Comparison of ENCODE assay signal across 1 cellular context in the genomic region with DNA sequence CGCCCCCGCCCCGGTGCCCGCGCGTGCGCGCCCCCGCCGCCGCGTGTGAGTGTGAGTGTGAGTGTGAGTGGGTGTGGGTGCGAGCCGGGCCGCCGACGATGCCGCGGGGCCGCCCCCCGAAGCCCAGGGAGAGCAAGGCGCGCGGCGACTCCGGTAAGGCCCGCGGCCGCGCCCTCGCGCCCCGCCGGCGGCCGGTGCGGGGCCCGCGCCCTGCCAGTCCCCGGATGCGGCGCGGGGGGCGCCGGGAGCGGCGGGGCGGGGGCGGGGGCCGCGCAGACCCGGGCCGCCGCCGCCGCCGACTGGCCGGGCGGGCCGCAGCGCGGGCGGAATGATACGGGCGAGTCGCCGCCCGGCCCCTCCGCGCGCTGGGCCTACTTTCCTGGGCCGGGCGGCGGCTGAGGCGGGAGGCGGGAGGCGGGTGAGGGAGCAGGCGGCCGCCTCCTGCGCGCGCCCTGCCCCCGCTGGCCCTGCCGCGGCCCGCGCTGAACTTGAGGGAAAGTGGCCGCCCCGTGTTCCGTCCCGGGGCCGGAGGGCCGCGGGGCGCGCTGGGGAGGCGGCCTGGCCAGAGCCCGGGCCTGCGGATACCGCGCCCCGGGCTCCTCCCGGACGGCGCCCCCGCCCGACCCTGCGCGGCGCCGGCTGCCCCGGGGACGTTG.
TF ChIP-seq lines count a peak whose summit lies in the region.

A gene (plus strand): TSS at position 48 of the 656 bp plus-strand sequence. CDS start 51 bp downstream, at position 99.

TF ChIP-seq in HepG2, 621 proteins besides CTCF, POLR2A, EP300 and RAD21 (continued from another document and continues in another):
- TF ChIP-seq SCMH1 (CRISPR knock-in tag; IDR thresholded peaks at IDR 0.05; ENCODE audit: borderline replicate concordance) (no peak), ZNF761 (CRISPR knock-in tag; conservative IDR thresholded peaks at IDR 0.05) (0 out of 2 replicates have a peak, but pooled peaks have one; percentile 30), ZNF337 (CRISPR knock-in tag; IDR thresholded peaks at IDR 0.05; ENCODE audit: borderline replicate concordance, low read depth) (no peak), SKI (IDR thresholded peaks at IDR 0.05; ENCODE audit: partially characterized antibody) (peak; percentile 59), HCFC1 (IDR thresholded peaks at IDR 0.05; ENCODE audit: low read depth, low read length) (peak; percentile 21; the same call in 1 of the 2 replicates), MTA1 (CRISPR knock-in tag; IDR thresholded peaks at IDR 0.05; ENCODE audit: borderline replicate concordance) (0 out of 2 replicates have a peak, but pooled peaks have one; percentile 4), YEATS4 (CRISPR knock-in tag; IDR thresholded peaks at IDR 0.05; ENCODE audit: borderline replicate concordance) (peak; percentile 40; the same call in 1 of the 2 replicates), PHF8 (CRISPR knock-in tag; IDR thresholded peaks at IDR 0.05) (peak; percentile 53; the same call in 1 of the 2 replicates), MTA3 (CRISPR knock-in tag; IDR thresholded peaks at IDR 0.05) (no peak), MAZ (IDR thresholded peaks at IDR 0.05; ENCODE audit: borderline replicate concordance, low read depth, low read length) (peak; percentile 62; the same call in 1 of the 2 replicates), MAZ (CRISPR knock-in tag; IDR thresholded peaks at IDR 0.05; ENCODE audit: low read depth) (peak; percentile 64), SMC3 (IDR thresholded peaks at IDR 0.05; ENCODE audit: low read length) (no peak), NPAS2 (CRISPR knock-in tag; IDR thresholded peaks at IDR 0.05; ENCODE audit: borderline replicate concordance) (no peak), MTF1 (CRISPR knock-in tag; IDR thresholded peaks at IDR 0.05) (no peak), ZNF563 (CRISPR knock-in tag; IDR thresholded peaks at IDR 0.05) (peak; percentile 42; the same call in 1 of the 2 replicates), ZNF121 (CRISPR knock-in tag; IDR thresholded peaks at IDR 0.05) (no peak), KDM2A (CRISPR knock-in tag; IDR thresholded peaks at IDR 0.05; ENCODE audit: borderline replicate concordance, low read depth) (0 out of 2 replicates have a peak, but pooled peaks have one; percentile 21), ZNF768 (CRISPR knock-in tag; IDR thresholded peaks at IDR 0.05) (peak; percentile 41; the same call in 1 of the 2 replicates), SAP130 (CRISPR knock-in tag; IDR thresholded peaks at IDR 0.05; ENCODE audit: low read depth) (peak; percentile 37), ZFY (CRISPR knock-in tag; IDR thresholded peaks at IDR 0.05) (peak; percentile 78), ZNF556 (CRISPR knock-in tag; IDR thresholded peaks at IDR 0.05; ENCODE audit: borderline replicate concordance) (peak; percentile 39; the same call in 1 of the 2 replicates), SPEN (CRISPR knock-in tag; IDR thresholded peaks at IDR 0.05; ENCODE audit: low read depth) (peak; percentile 38; the same call in 1 of the 2 replicates), FOSL2 (CRISPR knock-in tag; IDR thresholded peaks at IDR 0.05) (no peak), KLF16 (CRISPR knock-in tag; IDR thresholded peaks at IDR 0.05) (0 out of 4 replicates have a peak, but pooled peaks of 1 of the 2 experiments have one; percentile 40), PAF1 (CRISPR knock-in tag; IDR thresholded peaks at IDR 0.05) (no peak), ZNF431 (CRISPR knock-in tag; IDR thresholded peaks at IDR 0.05; ENCODE audit: borderline replicate concordance, low read depth) (no peak), THAP11 (CRISPR knock-in tag; IDR thresholded peaks at IDR 0.05) (0 out of 2 replicates have a peak, but pooled peaks have one; percentile 37), PHB2 (IDR thresholded peaks at IDR 0.05; ENCODE audit: partially characterized antibody) (no peak), NR2C2 (CRISPR knock-in tag; IDR thresholded peaks at IDR 0.05; ENCODE audit: borderline replicate concordance) (peak; percentile 13; the same call in 1 of the 2 replicates), ZNF672 (CRISPR knock-in tag; IDR thresholded peaks at IDR 0.05) (no peak), PAX8 (CRISPR knock-in tag; IDR thresholded peaks at IDR 0.05; ENCODE audit: borderline replicate concordance) (0 out of 2 replicates have a peak, but pooled peaks have one; percentile 62), GABPB1 (CRISPR knock-in tag; IDR thresholded peaks at IDR 0.05) (peak; percentile 36; the same call in 1 of the 2 replicates), ARNT (IDR thresholded peaks at IDR 0.05) (no peak), ELF1 (CRISPR knock-in tag; IDR thresholded peaks at IDR 0.05) (no peak)
- TF ChIP-seq, protein P1, sequence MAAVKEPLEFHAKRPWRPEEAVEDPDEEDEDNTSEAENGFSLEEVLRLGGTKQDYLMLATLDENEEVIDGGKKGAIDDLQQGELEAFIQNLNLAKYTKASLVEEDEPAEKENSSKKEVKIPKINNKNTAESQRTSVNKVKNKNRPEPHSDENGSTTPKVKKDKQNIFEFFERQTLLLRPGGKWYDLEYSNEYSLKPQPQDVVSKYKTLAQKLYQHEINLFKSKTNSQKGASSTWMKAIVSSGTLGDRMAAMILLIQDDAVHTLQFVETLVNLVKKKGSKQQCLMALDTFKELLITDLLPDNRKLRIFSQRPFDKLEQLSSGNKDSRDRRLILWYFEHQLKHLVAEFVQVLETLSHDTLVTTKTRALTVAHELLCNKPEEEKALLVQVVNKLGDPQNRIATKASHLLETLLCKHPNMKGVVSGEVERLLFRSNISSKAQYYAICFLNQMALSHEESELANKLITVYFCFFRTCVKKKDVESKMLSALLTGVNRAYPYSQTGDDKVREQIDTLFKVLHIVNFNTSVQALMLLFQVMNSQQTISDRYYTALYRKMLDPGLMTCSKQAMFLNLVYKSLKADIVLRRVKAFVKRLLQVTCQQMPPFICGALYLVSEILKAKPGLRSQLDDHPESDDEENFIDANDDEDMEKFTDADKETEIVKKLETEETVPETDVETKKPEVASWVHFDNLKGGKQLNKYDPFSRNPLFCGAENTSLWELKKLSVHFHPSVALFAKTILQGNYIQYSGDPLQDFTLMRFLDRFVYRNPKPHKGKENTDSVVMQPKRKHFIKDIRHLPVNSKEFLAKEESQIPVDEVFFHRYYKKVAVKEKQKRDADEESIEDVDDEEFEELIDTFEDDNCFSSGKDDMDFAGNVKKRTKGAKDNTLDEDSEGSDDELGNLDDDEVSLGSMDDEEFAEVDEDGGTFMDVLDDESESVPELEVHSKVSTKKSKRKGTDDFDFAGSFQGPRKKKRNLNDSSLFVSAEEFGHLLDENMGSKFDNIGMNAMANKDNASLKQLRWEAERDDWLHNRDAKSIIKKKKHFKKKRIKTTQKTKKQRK (IDR thresholded peaks at IDR 0.05; ENCODE audit: low read length): no peak
- TF ChIP-seq, protein P2, sequence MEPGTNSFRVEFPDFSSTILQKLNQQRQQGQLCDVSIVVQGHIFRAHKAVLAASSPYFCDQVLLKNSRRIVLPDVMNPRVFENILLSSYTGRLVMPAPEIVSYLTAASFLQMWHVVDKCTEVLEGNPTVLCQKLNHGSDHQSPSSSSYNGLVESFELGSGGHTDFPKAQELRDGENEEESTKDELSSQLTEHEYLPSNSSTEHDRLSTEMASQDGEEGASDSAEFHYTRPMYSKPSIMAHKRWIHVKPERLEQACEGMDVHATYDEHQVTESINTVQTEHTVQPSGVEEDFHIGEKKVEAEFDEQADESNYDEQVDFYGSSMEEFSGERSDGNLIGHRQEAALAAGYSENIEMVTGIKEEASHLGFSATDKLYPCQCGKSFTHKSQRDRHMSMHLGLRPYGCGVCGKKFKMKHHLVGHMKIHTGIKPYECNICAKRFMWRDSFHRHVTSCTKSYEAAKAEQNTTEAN (CRISPR knock-in tag; conservative IDR thresholded peaks at IDR 0.05): peak; percentile 67; the same call in 1 of the 2 replicates
- TF ChIP-seq, protein P3, sequence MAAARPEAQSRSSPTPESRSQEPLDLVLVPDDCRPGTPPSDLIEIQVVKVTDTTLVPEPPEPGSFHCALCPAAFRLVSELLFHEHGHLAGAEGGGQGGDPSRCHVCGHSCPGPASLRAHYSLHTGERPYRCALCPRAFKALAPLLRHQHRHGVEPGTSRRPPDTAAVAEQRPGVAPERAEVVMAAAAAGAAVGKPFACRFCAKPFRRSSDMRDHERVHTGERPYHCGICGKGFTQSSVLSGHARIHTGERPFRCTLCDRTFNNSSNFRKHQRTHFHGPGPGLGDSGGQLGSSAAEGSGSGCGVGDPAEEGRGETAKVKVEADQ (CRISPR knock-in tag; IDR thresholded peaks at IDR 0.05; ENCODE audit: borderline replicate concordance): no peak
- TF ChIP-seq, protein P4, sequence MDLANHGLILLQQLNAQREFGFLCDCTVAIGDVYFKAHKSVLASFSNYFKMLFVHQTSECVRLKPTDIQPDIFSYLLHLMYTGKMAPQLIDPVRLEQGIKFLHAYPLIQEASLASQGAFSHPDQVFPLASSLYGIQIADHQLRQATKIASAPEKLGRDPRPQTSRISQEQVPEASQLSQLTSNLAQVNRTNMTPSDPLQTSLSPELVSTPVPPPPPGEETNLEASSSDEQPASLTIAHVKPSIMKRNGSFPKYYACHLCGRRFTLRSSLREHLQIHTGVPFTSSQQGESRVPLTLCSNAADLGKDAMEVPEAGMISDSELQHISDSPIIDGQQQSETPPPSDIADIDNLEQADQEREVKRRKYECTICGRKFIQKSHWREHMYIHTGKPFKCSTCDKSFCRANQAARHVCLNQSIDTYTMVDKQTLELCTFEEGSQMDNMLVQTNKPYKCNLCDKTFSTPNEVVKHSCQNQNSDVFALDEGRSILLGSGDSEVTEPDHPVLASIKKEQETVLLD (CRISPR knock-in tag; IDR thresholded peaks at IDR 0.05; ENCODE audit: low read depth): peak; percentile 96
- TF ChIP-seq, protein P5, sequence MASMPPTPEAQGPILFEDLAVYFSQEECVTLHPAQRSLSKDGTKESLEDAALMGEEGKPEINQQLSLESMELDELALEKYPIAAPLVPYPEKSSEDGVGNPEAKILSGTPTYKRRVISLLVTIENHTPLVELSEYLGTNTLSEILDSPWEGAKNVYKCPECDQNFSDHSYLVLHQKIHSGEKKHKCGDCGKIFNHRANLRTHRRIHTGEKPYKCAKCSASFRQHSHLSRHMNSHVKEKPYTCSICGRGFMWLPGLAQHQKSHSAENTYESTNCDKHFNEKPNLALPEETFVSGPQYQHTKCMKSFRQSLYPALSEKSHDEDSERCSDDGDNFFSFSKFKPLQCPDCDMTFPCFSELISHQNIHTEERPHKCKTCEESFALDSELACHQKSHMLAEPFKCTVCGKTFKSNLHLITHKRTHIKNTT (CRISPR knock-in tag; IDR thresholded peaks at IDR 0.05): no peak
- TF ChIP-seq, protein P6, sequence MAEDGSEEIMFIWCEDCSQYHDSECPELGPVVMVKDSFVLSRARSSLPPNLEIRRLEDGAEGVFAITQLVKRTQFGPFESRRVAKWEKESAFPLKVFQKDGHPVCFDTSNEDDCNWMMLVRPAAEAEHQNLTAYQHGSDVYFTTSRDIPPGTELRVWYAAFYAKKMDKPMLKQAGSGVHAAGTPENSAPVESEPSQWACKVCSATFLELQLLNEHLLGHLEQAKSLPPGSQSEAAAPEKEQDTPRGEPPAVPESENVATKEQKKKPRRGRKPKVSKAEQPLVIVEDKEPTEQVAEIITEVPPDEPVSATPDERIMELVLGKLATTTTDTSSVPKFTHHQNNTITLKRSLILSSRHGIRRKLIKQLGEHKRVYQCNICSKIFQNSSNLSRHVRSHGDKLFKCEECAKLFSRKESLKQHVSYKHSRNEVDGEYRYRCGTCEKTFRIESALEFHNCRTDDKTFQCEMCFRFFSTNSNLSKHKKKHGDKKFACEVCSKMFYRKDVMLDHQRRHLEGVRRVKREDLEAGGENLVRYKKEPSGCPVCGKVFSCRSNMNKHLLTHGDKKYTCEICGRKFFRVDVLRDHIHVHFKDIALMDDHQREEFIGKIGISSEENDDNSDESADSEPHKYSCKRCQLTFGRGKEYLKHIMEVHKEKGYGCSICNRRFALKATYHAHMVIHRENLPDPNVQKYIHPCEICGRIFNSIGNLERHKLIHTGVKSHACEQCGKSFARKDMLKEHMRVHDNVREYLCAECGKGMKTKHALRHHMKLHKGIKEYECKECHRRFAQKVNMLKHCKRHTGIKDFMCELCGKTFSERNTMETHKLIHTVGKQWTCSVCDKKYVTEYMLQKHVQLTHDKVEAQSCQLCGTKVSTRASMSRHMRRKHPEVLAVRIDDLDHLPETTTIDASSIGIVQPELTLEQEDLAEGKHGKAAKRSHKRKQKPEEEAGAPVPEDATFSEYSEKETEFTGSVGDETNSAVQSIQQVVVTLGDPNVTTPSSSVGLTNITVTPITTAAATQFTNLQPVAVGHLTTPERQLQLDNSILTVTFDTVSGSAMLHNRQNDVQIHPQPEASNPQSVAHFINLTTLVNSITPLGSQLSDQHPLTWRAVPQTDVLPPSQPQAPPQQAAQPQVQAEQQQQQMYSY (CRISPR knock-in tag; IDR thresholded peaks at IDR 0.05): no peak
- TF ChIP-seq, protein P7, sequence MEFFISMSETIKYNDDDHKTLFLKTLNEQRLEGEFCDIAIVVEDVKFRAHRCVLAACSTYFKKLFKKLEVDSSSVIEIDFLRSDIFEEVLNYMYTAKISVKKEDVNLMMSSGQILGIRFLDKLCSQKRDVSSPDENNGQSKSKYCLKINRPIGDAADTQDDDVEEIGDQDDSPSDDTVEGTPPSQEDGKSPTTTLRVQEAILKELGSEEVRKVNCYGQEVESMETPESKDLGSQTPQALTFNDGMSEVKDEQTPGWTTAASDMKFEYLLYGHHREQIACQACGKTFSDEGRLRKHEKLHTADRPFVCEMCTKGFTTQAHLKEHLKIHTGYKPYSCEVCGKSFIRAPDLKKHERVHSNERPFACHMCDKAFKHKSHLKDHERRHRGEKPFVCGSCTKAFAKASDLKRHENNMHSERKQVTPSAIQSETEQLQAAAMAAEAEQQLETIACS (CRISPR knock-in tag; IDR thresholded peaks at IDR 0.05): peak; percentile 85
- TF ChIP-seq, protein P8, sequence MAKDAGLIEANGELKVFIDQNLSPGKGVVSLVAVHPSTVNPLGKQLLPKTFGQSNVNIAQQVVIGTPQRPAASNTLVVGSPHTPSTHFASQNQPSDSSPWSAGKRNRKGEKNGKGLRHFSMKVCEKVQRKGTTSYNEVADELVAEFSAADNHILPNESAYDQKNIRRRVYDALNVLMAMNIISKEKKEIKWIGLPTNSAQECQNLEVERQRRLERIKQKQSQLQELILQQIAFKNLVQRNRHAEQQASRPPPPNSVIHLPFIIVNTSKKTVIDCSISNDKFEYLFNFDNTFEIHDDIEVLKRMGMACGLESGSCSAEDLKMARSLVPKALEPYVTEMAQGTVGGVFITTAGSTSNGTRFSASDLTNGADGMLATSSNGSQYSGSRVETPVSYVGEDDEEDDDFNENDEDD (CRISPR knock-in tag; IDR thresholded peaks at IDR 0.05; ENCODE audit: borderline replicate concordance): peak; percentile 46; the same call in 1 of the 2 replicates
- TF ChIP-seq, protein P9, sequence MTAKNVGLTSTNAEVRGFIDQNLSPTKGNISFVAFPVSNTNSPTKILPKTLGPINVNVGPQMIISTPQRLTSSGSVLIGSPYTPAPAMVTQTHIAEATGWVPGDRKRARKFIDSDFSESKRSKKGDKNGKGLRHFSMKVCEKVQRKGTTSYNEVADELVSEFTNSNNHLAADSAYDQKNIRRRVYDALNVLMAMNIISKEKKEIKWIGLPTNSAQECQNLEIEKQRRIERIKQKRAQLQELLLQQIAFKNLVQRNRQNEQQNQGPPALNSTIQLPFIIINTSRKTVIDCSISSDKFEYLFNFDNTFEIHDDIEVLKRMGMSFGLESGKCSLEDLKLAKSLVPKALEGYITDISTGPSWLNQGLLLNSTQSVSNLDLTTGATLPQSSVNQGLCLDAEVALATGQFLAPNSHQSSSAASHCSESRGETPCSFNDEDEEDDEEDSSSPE (CRISPR knock-in tag; IDR thresholded peaks at IDR 0.05): peak; percentile 27; the same call in 1 of the 2 replicates
